Comparison of ENCODE assay signal across 8 cellular contexts in genomic region chr2:219498280-219499057, GRCh38. TPM values are rescaled to one million over a fixed set of nuclear protein-coding genes. Genes with fewer than 3 reads are reported as not detected.
A peak's percentile ranks its signal among the peaks of the same experiment; 100 is the strongest.
DNase-seq lines count a peak whose midpoint lies in the region; ATAC-seq, FAIRE-seq and TF ChIP-seq lines count a peak whose summit lies in the region.

GMPPA (plus strand) TSS chr2:219498891; CDS start chr2:219499976, 1,085 bp downstream.

- H3K18ac ChIP-seq in H1 (ENCODE audit: extremely low read depth, low read length), result peak within 1 kb of the TSS; percentile 10; the same call in 1 of the 2 replicates

- H3K14ac ChIP-seq in H1 (ENCODE audit: insufficient read length), result no peak within 1 kb of the TSS

- H3K4me2 ChIP-seq in H1 (ENCODE audit: insufficient read depth in 1 of 2, low read depth in 2 of 2, low read length in 2 of 2), result peak within 1 kb of the TSS; percentile 97 to 99

- H3K79me1 ChIP-seq in H1 (ENCODE audit: low read depth, low read length), result no peaks in the 10 kb centered on the region; the same call in 1 of the 2 replicates

- peaks cover 30% of the 10 kb centered on the region for H3K4me1 ChIP-seq in NT2/D1 (ENCODE audit: insufficient read depth, insufficient read length)
- peaks cover 9 to 41% (median 21%) of the 10 kb centered on the region in 4 experiments for H3K4me1 ChIP-seq in H1 (replicated peaks in 1 of 4; ENCODE audit: control insufficient read depth in 3 of 4, insufficient read depth in 4 of 4, low read length in 3 of 4)

- H3K36me3 Mint-ChIP-seq in activated CD8-positive, alpha-beta memory T cell treated with anti-CD3 and anti-CD28 coated beads, Interleukin-2, amount 10 ng/mL, durations not matched to agents 7 days and 5 days, result no peaks in the 10 kb centered on the region
- H3K36me3 Mint-ChIP-seq in memory B cell, result peaks cover 6% of the 10 kb centered on the region

- no peak for TF ChIP-seq EP300 in H1 (IDR thresholded peaks at IDR 0.05; ENCODE audit: borderline replicate concordance in 1 of 2, low read depth in 2 of 2, low read length in 2 of 2)

- H4K91ac ChIP-seq in H1 (replicated peaks; ENCODE audit: insufficient read length, low read length), result peak within 1 kb of the TSS; percentile 81

- no peak within 1 kb of the TSS for H3K27ac ChIP-seq in H1 (ENCODE audit: low read depth, low read length)

- H3K9me3 ChIP-seq in NT2/D1 (ENCODE audit: insufficient read depth, low read length), result no peaks in the 10 kb centered on the region
- H3K9me3 ChIP-seq in H1 (ENCODE audit: insufficient read depth in 2 of 2, low read depth in 1 of 2, low read length in 1 of 2), result no peaks in the 10 kb centered on the region

- H2BK20ac ChIP-seq in H1 (ENCODE audit: low read length), result 0 out of 2 replicates have a peak within 1 kb of the TSS, but pooled peaks have one; percentile 13

- FAIRE-seq in H1 (lab: Jason Lieb, UNC), result peak; percentile 79

- peak within 1 kb of the TSS; percentile 74 for H2AFZ ChIP-seq in H1 (ENCODE audit: low read length)

- H2BK12ac ChIP-seq in H1 (ENCODE audit: low read depth, low read length), result peak within 1 kb of the TSS; percentile 86; the same call in 1 of the 2 replicates

- peak within 1 kb of the TSS; percentile 66; the same call in 1 of the 2 replicates for H2BK5ac ChIP-seq in H1 (ENCODE audit: low read depth, low read length)

- H4K5ac ChIP-seq in H1 (ENCODE audit: insufficient read length, low read depth, low read length), result no peak within 1 kb of the TSS

- peak within 1 kb of the TSS; percentile 91 for H3K9ac ChIP-seq in NT2/D1 (ENCODE audit: insufficient read length, low read depth)
- peak within 1 kb of the TSS in 3 of 4 experiments; percentile 48 to 79 (median 50); a peak in 5 of 7 replicates for H3K9ac ChIP-seq in H1 (replicated peaks in 1 of 4; ENCODE audit: extremely low read depth in 1 of 4, low read depth in 3 of 4, low read length in 3 of 4)

- POLR2A ChIA-PET in H1 (lab: Charles Lee; ENCODE audit: partially characterized antibody), result interaction anchor here (0.9 to 19.9 kb wide), 14 partner anchors 8 to 195 kb away, joined by 3 to 216 read pairs (median 6); partner anchors contain the start of genes ASIC4, CHPF, STK11IP and TMEM198

- peak within 1 kb of the TSS; percentile 46; the same call in 1 of the 2 replicates for H2AK5ac ChIP-seq in H1 (ENCODE audit: low read depth, low read length)

- H3K4ac ChIP-seq in H1 (replicated peaks; ENCODE audit: insufficient read length, low read depth, low read length), result peak within 1 kb of the TSS; percentile 91

- DNase-seq in COR-L47 (lab: John Stamatoyannopoulos, UW), result peak; percentile 94
- peak; percentile 45 to 97 (median 93) for DNase-seq in HUDEP-2 (lab: John Stamatoyannopoulos, UW; ENCODE audit: unreplicated experiment in 76 of 76)
- peak; percentile 98 for DNase-seq in NT2/D1 (ENCODE audit: low read depth, low spot score)
- peak; percentile 98 for DNase-seq in activated CD8-positive, alpha-beta memory T cell treated with anti-CD3 and anti-CD28 coated beads, Interleukin-2, amount 10 ng/mL, durations not matched to agents 7 days and 5 days
- peak; percentile 95 to 97 for DNase-seq in H1 (ENCODE audit: low read depth in 1 of 2, low spot score in 2 of 2)
- peak; percentile 84 to 88 for DNase-seq in memory B cell (ENCODE audit: low spot score in 2 of 2)
- DNase-seq in stimulated activated CD8-positive, alpha-beta memory T cell treated with anti-CD3 and anti-CD28 coated beads, Interleukin-12 subunit alpha, Interleukin-12 subunit beta, amount 100 ng/mL, for 24 hours (ENCODE audit: extremely low read depth), result peak; percentile 74

- H3K79me2 ChIP-seq in H1 (ENCODE audit: control insufficient read depth in 1 of 2, insufficient read depth in 2 of 2, low read length in 2 of 2), result no peaks in the 10 kb centered on the region

- peaks cover 31% of the 10 kb centered on the region for H3K4me1 Mint-ChIP-seq in activated CD8-positive, alpha-beta memory T cell treated with anti-CD3 and anti-CD28 coated beads, Interleukin-2, amount 10 ng/mL, durations not matched to agents 7 days and 5 days
- H3K4me1 Mint-ChIP-seq in memory B cell, result peaks cover 23% of the 10 kb centered on the region

- peaks cover 40% of the 10 kb centered on the region for H3K27me3 Mint-ChIP-seq in activated CD8-positive, alpha-beta memory T cell treated with anti-CD3 and anti-CD28 coated beads, Interleukin-2, amount 10 ng/mL, durations not matched to agents 7 days and 5 days
- H3K27me3 Mint-ChIP-seq in memory B cell, result peaks cover 9% of the 10 kb centered on the region

- CTCF ChIA-PET in activated CD8-positive, alpha-beta memory T cell treated with anti-CD3 and anti-CD28 coated beads, Interleukin-2, amount 10 ng/mL, durations not matched to agents 7 days and 5 days (lab: Charles Lee), result interaction anchor here (0.6 to 8.6 kb wide), 13 partner anchors 11 to 622 kb away, joined by 3 to 149 read pairs (median 4); partner anchors contain the start of genes CHPF, STK11IP and TMEM198
- CTCF ChIA-PET in H1 (lab: Charles Lee; ENCODE audit: partially characterized antibody), result interaction anchor here (0.8 to 113.1 kb wide), 7 partner anchors 9 to 144 kb away, joined by 3 to 7248 read pairs (median 5); partner anchors contain the start of genes ASIC4, CHPF, DES and GMPPA

- H2BK120ac ChIP-seq in H1 (replicated peaks; ENCODE audit: low read depth, low read length), result no peak within 1 kb of the TSS

- H3K56ac ChIP-seq in H1 (replicated peaks; ENCODE audit: insufficient read length, low read depth, low read length), result peak within 1 kb of the TSS; percentile 1

- ATAC-seq in GM21381 (IDR thresholded peaks at IDR 0.05; ENCODE audit: unreplicated experiment), result peak; percentile 90
- ATAC-seq in activated CD8-positive, alpha-beta memory T cell treated with anti-CD3 and anti-CD28 coated beads, Interleukin-2, amount 10 ng/mL, durations not matched to agents 7 days and 5 days, result peak; percentile 94
- peak; percentile 92 for ATAC-seq in memory B cell (ENCODE audit: low read depth)

- TF ChIP-seq POLR2A in H1 (IDR thresholded peaks at IDR 0.05; ENCODE audit: control extremely low read depth in 1 of 2, low read depth in 2 of 2, low read length in 2 of 2), result peak in 1 of 2 experiments; percentile 46; a peak in 1 of 3 replicates

- H3K4me3 Mint-ChIP-seq in activated CD8-positive, alpha-beta memory T cell treated with anti-CD3 and anti-CD28 coated beads, Interleukin-2, amount 10 ng/mL, durations not matched to agents 7 days and 5 days, result peak within 1 kb of the TSS; percentile 87
- peak within 1 kb of the TSS; percentile 94 for H3K4me3 Mint-ChIP-seq in memory B cell

- 2% methylated on average over 49 of the region's 49 CpGs; no CpG with 5 or more reads in 1 of the 2 experiments for WGBS in H1 (ENCODE audit: extremely low coverage in 1 of 2, insufficient coverage in 1 of 2, insufficient read length in 1 of 2, insufficient replicate concordance in 2 of 2, low coverage in 1 of 2, low lambda C conversion rate in 2 of 2, missing lambda C conversion rate in 1 of 2), 2 experiments

- no peak for TF ChIP-seq RAD21 in H1 (IDR thresholded peaks at IDR 0.05 in 1 of 2, conservative IDR thresholded peaks at IDR 0.05 in 1 of 2; ENCODE audit: low read depth in 2 of 2, low read length in 2 of 2)

- no peak; a peak in 1 of 4 replicates for TF ChIP-seq CTCF in H1 (IDR thresholded peaks at IDR 0.05; ENCODE audit: control extremely low read depth in 1 of 3, insufficient read depth in 1 of 3, low read depth in 1 of 3, low read length in 3 of 3)

- H3K4me3 ChIP-seq in NT2/D1 (ENCODE audit: insufficient read length, low read depth) (peak within 1 kb of the TSS; percentile 70), H1 (ENCODE audit: extremely low read depth in 1 of 4, insufficient read depth in 2 of 4, low read depth in 3 of 4, low read length in 4 of 4) (peak within 1 kb of the TSS; percentile 57 to 72 (median 65))

- H4K8ac ChIP-seq in H1 (ENCODE audit: extremely low read depth, insufficient read depth, low read length), result peak within 1 kb of the TSS; percentile 43; the same call in 1 of the 2 replicates

- H3K23ac ChIP-seq in H1 (ENCODE audit: insufficient read length), result no peak within 1 kb of the TSS

- H3K27me3 ChIP-seq in NT2/D1 (ENCODE audit: insufficient read depth, insufficient read length) (peaks cover 47% of the 10 kb centered on the region), H1 (replicated peaks in 1 of 4; ENCODE audit: control insufficient read depth in 3 of 4, extremely low read depth in 1 of 4, insufficient read depth in 3 of 4, low read length in 3 of 4) (peaks cover 20 to 40% (median 32%) of the 10 kb centered on the region in 4 experiments)

- no peak within 1 kb of the TSS for H2BK15ac ChIP-seq in H1 (ENCODE audit: low read length)

- H3K23me2 ChIP-seq in H1 (ENCODE audit: low read depth, low read length), result peaks cover 24% of the 10 kb centered on the region

- no peaks in the 10 kb centered on the region for H4K20me1 ChIP-seq in H1 (replicated peaks in 1 of 2; ENCODE audit: control insufficient read depth in 1 of 2, insufficient read depth in 2 of 2, low read length in 2 of 2)

- no peaks in the 10 kb centered on the region for H3K9me3 Mint-ChIP-seq in activated CD8-positive, alpha-beta memory T cell treated with anti-CD3 and anti-CD28 coated beads, Interleukin-2, amount 10 ng/mL, durations not matched to agents 7 days and 5 days (ENCODE audit: low read depth)
- H3K9me3 Mint-ChIP-seq in memory B cell, result no peaks in the 10 kb centered on the region

- peak within 1 kb of the TSS; percentile 78 for H3K27ac Mint-ChIP-seq in activated CD8-positive, alpha-beta memory T cell treated with anti-CD3 and anti-CD28 coated beads, Interleukin-2, amount 10 ng/mL, durations not matched to agents 7 days and 5 days
- peak within 1 kb of the TSS; percentile 80 for H3K27ac Mint-ChIP-seq in memory B cell

- peaks cover 13% of the 10 kb centered on the region for H3K36me3 ChIP-seq in NT2/D1 (ENCODE audit: insufficient read depth, insufficient read length, low read length)
- peaks cover 0 to 2% (median 0%) of the 10 kb centered on the region in 4 experiments; a peak in 1 of 8 replicates for H3K36me3 ChIP-seq in H1 (ENCODE audit: control insufficient read depth in 2 of 4, insufficient read depth in 4 of 4, low read length in 3 of 4)

TF ChIP-seq in H1, 55 proteins besides CTCF, POLR2A, EP300 and RAD21 (continues in another document):
- TF ChIP-seq FOSL1 (IDR thresholded peaks at IDR 0.05; ENCODE audit: insufficient read depth, low read depth, low read length) (no peak), GTF2F1 (IDR thresholded peaks at IDR 0.05; ENCODE audit: borderline replicate concordance, low read depth, low read length) (no peak)

RNA-seq across cellular contexts. Expression of gene GMPPA, which starts in this region (rescaled TPM):
- 10 to 100 TPM; 36.5 to 42.6 TPM for total RNA-seq in activated CD8-positive, alpha-beta memory T cell treated with anti-CD3 and anti-CD28 coated beads, Interleukin-2, amount 10 ng/mL, durations not matched to agents 7 days and 5 days
- total RNA-seq in H1 (2021; fragmentation: NEBNext Ultra II Directional; extraction: Animal tissue kit (Norgen Biotek cat#: 25700)), result 34.3 and 35.3 TPM in 2 replicates
- polyA plus RNA-seq in H1 (2011; rRNA removed), result 98.8 and 101 TPM in 2 replicates
- 59.0 TPM for polyA plus RNA-seq in H1 (2011; cell fraction: cytosol; rRNA removed)
- polyA plus RNA-seq in H1 (2011; cell fraction: nucleus; rRNA removed), result 133 TPM
- polyA plus RNA-seq in H1 (2012, experiment 1 of 2), result 32.8 to 43.7 TPM (median 41.5 TPM) in 4 replicates
- 53.9 TPM for polyA plus RNA-seq in H1 (2012, experiment 2 of 2)
- polyA plus RNA-seq in H1 (2013, experiment 1 of 2), result 32.4 TPM
- polyA plus RNA-seq in H1 (2013, experiment 2 of 2), result 31.6 TPM
- 67.3 and 79.3 TPM in 2 replicates for polyA minus RNA-seq in H1 (2011; rRNA and poly(A)+ RNA removed)
- 24.6 TPM for polyA minus RNA-seq in H1 (2011; cell fraction: cytosol; rRNA and poly(A)+ RNA removed)
- polyA minus RNA-seq in H1 (2011; cell fraction: nucleus; rRNA and poly(A)+ RNA removed), result 26.1 TPM
